Comparison of ENCODE assay signal across 8 cellular contexts in genomic region chr11:19511413-19512183, GRCh38.
DNase-seq lines count a peak whose midpoint lies in the region; ATAC-seq, FAIRE-seq and TF ChIP-seq lines count a peak whose summit lies in the region.

No MANE protein-coding gene starts in this region.

- H3K9me3 ChIP-seq in fibroblast of lung (ENCODE audit: control insufficient read depth, insufficient read depth, low read depth, low read length) (no peaks in the 10 kb centered on the region), pancreas (no peaks in the 10 kb centered on the region), prostate gland (no peaks in the 10 kb centered on the region)

- H3K4me1 ChIP-seq in fibroblast of lung (ENCODE audit: control insufficient read depth, extremely low read depth, insufficient read depth, low read length) (peaks cover 12% of the 10 kb centered on the region), pancreas (no peaks in the 10 kb centered on the region), prostate gland (replicated peaks) (no peaks in the 10 kb centered on the region)

- H3K4me3 ChIP-seq in fibroblast of lung (replicated peaks in 1 of 4; ENCODE audit: control extremely low read depth in 1 of 4, insufficient read depth in 1 of 4, low read depth in 3 of 4, low read length in 4 of 4) (no peak overlapping the region), pancreas (no peak overlapping the region), prostate gland (no peak overlapping the region)

- H3K27ac ChIP-seq in fibroblast of lung (ENCODE audit: insufficient read depth, low read length) = no peak overlapping the region
- H3K27ac ChIP-seq in pancreas = no peak overlapping the region
- no peak overlapping the region for H3K27ac ChIP-seq in prostate gland

- DNase-seq in DMS 273 treated with DMSO at 0.1 percent for 48 hours (lab: John Stamatoyannopoulos, UW) (peak; percentile 44), NCI-H446 treated with DMSO at 0.1 percent for 48 hours (lab: John Stamatoyannopoulos, UW) (peak; percentile 83), fibroblast of lung (ENCODE audit: low read depth in 2 of 2) (peak; percentile 23 to 73), pancreas (peak in 5 of 6 donors; percentile 9 to 78 (median 29)), prostate gland (ENCODE audit: low spot score) (no peak), natural killer cell (no peak), ecto neural progenitor cell (ENCODE audit: low spot score) (no peak)
- no peak for DNase-seq in activated naive CD4-positive, alpha-beta T cell (lab: John Stamatoyannopoulos, UW)

- no peak for TF ChIP-seq CTCF in fibroblast of lung (conservative IDR thresholded peaks at IDR 0.05 in 1 of 2, IDR thresholded peaks at IDR 0.05 in 1 of 2; ENCODE audit: low read depth in 1 of 2, low read length in 2 of 2)
- TF ChIP-seq CTCF in pancreas (IDR thresholded peaks at IDR 0.05) = no peak
- TF ChIP-seq CTCF in prostate gland (IDR thresholded peaks at IDR 0.05) = no peak
- TF ChIP-seq CTCF in natural killer cell (IDR thresholded peaks at IDR 0.05) = no peak

- H3K27me3 ChIP-seq in fibroblast of lung (ENCODE audit: control insufficient read depth, insufficient read depth, low read length) (peaks cover 2% of the 10 kb centered on the region), pancreas (no peaks in the 10 kb centered on the region), prostate gland (replicated peaks; ENCODE audit: insufficient read depth) (peaks cover 6% of the 10 kb centered on the region)

- WGBS in pancreas, 2 donors = 43 to 48% methylated on average over 9 of the region's 9 CpGs
- 27% methylated on average over 9 of the region's 9 CpGs for WGBS in prostate gland

- peak in 2 of 4 donors; percentile 40 to 66 for ATAC-seq in pancreas
- ATAC-seq in natural killer cell = no peak

- no peak overlapping the region for H2AFZ ChIP-seq in fibroblast of lung (ENCODE audit: low read length)

- no peak overlapping the region for H3K4me2 ChIP-seq in fibroblast of lung (ENCODE audit: extremely low read depth, insufficient read depth, low read length)

- no peak overlapping the region for H3K9ac ChIP-seq in fibroblast of lung (ENCODE audit: insufficient read depth, low read length)

- no peaks in the 10 kb centered on the region for H3K36me3 ChIP-seq in fibroblast of lung (ENCODE audit: control insufficient read depth, insufficient read depth, low read length)
- H3K36me3 ChIP-seq in pancreas = no peaks in the 10 kb centered on the region
- H3K36me3 ChIP-seq in prostate gland = no peaks in the 10 kb centered on the region

- no peaks in the 10 kb centered on the region for H3K36me3 Mint-ChIP-seq in natural killer cell

- H3K27ac Mint-ChIP-seq in natural killer cell = no peak overlapping the region

- intact Hi-C loops in pancreas (cut with DNase I) (no loop called here), prostate gland (cut with DNase I) (no loop called here), natural killer cell (cut with micrococcal nuclease) (no loop called here)

- H4K20me1 ChIP-seq in fibroblast of lung (ENCODE audit: control insufficient read depth, extremely low read depth, insufficient read depth, low read length) = no peaks in the 10 kb centered on the region

- H3K4me3 Mint-ChIP-seq in natural killer cell = no peak overlapping the region

- no peaks in the 10 kb centered on the region for H3K4me1 Mint-ChIP-seq in natural killer cell

- no peaks in the 10 kb centered on the region for H3K9me3 Mint-ChIP-seq in natural killer cell

- H3K79me2 ChIP-seq in fibroblast of lung (ENCODE audit: control insufficient read depth, insufficient read depth, low read length) = no peaks in the 10 kb centered on the region

- no peak for FAIRE-seq in pancreas (lab: Jason Lieb, UNC)

- TF ChIP-seq POLR2A in prostate gland (IDR thresholded peaks at IDR 0.05) = no peak

- H3K27me3 Mint-ChIP-seq in natural killer cell (ENCODE audit: low read depth in 2 of 2) = peaks cover 21 to 57% of the 10 kb centered on the region in 2 donors

Comparison
In these comparisons a context has a peak if more than half of its experiments do, and no peak if none do; other contexts are left out.
1. DNase-seq: peak in DMS 273 treated with DMSO at 0.1 percent for 48 hours (single experiment), NCI-H446 treated with DMSO at 0.1 percent for 48 hours (single experiment), fibroblast of lung (2 of 2) and pancreas (5 of 6); none in prostate gland (single experiment), natural killer cell (single experiment), activated naive CD4-positive, alpha-beta T cell (0 of 4) and ecto neural progenitor cell (single experiment).